In genomic region chr9:37074790-37075189, GRCh38 we compare ENCODE assay signal across 10 cellular contexts. TPM values are rescaled to one million over a fixed set of nuclear protein-coding genes. Genes with fewer than 3 reads are reported as not detected.
DNase-seq lines count a peak whose midpoint lies in the region; ATAC-seq and FAIRE-seq lines count a peak whose summit lies in the region.
"Not testable (repeated sequence)": the region's sequence is repeated elsewhere in the genome, so short reads cannot be mapped to it uniquely, and the experiment has no call there.
"Had no signal": no experiment of that assay in that cellular context is flagged by ENCODE, and none has a peak within 500 bp of the region (broad histone marks: within the 10 kb centered on the region; RNA-seq: fewer than 3 reads in every experiment).

No MANE protein-coding gene starts in this region.

- POLR2A ChIA-PET in activated naive CD8-positive, alpha-beta T cell treated with anti-CD3 and anti-CD28 coated beads, Interleukin-2, amount 10 ng/mL, durations not matched to agents 7 days and 5 days (lab: Charles Lee) = not testable (repeated sequence)

- not testable (repeated sequence) for H4K20me1 ChIP-seq in BLaER1 treated with 17β-estradiol and CSF1 and Interleukin-3, amounts not matched to agents 10 nM and 100 nM

- H3K36me3 Mint-ChIP-seq in activated naive CD8-positive, alpha-beta T cell treated with anti-CD3 and anti-CD28 coated beads, Interleukin-2, amount 10 ng/mL, durations not matched to agents 7 days and 5 days; natural killer cell treated with Interleukin-12 subunit alpha and Interleukin-12 subunit beta and Interleukin-15 and Interleukin-18, amount 100 ng/mL, for 72 hours: not testable (repeated sequence)

- not testable (repeated sequence) for H3K9me3 Mint-ChIP-seq in activated naive CD8-positive, alpha-beta T cell treated with anti-CD3 and anti-CD28 coated beads, Interleukin-2, amount 10 ng/mL, durations not matched to agents 7 days and 5 days; natural killer cell treated with Interleukin-12 subunit alpha and Interleukin-12 subunit beta and Interleukin-15 and Interleukin-18, amount 100 ng/mL, for 72 hours

- peak; percentile 91 for FAIRE-seq in GM18507 (lab: Jason Lieb, UNC)

- DNase-seq in GM18507 (ENCODE audit: extremely low spot score, insufficient read length, low read depth); activated naive CD8-positive, alpha-beta T cell treated with anti-CD3 and anti-CD28 coated beads, Interleukin-2, amount 10 ng/mL, durations not matched to agents 7 days and 5 days; natural killer cell treated with Interleukin-12 subunit alpha and Interleukin-12 subunit beta and Interleukin-15 and Interleukin-18, amount 100 ng/mL, for 72 hours (ENCODE audit: low spot score): not testable (repeated sequence)
- peak; percentile 76 for DNase-seq in NCI-H526 treated with DMSO at 0.1 percent for 48 hours (lab: John Stamatoyannopoulos, UW)

- not testable (repeated sequence) for H3K4me3 Mint-ChIP-seq in activated naive CD8-positive, alpha-beta T cell treated with anti-CD3 and anti-CD28 coated beads, Interleukin-2, amount 10 ng/mL, durations not matched to agents 7 days and 5 days
- peak overlapping the region; percentile 38 for H3K4me3 Mint-ChIP-seq in natural killer cell treated with Interleukin-12 subunit alpha and Interleukin-12 subunit beta and Interleukin-15 and Interleukin-18, amount 100 ng/mL, for 72 hours

- H3K4me1 Mint-ChIP-seq in activated naive CD8-positive, alpha-beta T cell treated with anti-CD3 and anti-CD28 coated beads, Interleukin-2, amount 10 ng/mL, durations not matched to agents 7 days and 5 days = peaks cover 13% of the 10 kb centered on the region
- peaks cover 10 to 14% of the 10 kb centered on the region in 2 donors for H3K4me1 Mint-ChIP-seq in natural killer cell treated with Interleukin-12 subunit alpha and Interleukin-12 subunit beta and Interleukin-15 and Interleukin-18, amount 100 ng/mL, for 72 hours (ENCODE audit: low read depth in 2 of 2)

- H3K27me3 ChIP-seq in BLaER1 treated with 17β-estradiol and CSF1 and Interleukin-3, amounts not matched to agents 10 nM and 100 nM = not testable (repeated sequence)

- not testable (repeated sequence) for H3K36me3 ChIP-seq in BLaER1 treated with 17β-estradiol and CSF1 and Interleukin-3, amounts not matched to agents 10 nM and 100 nM

- H3K27me3 Mint-ChIP-seq in activated naive CD8-positive, alpha-beta T cell treated with anti-CD3 and anti-CD28 coated beads, Interleukin-2, amount 10 ng/mL, durations not matched to agents 7 days and 5 days; natural killer cell treated with Interleukin-12 subunit alpha and Interleukin-12 subunit beta and Interleukin-15 and Interleukin-18, amount 100 ng/mL, for 72 hours: not testable (repeated sequence)

- H3K27ac ChIP-seq in BLaER1 treated with 17β-estradiol and CSF1 and Interleukin-3, amounts not matched to agents 10 nM and 100 nM = not testable (repeated sequence)

- peak overlapping the region in 8 of 11 experiments; percentile 13 to 60 (median 57); a peak in 13 of 22 replicates for H3K4me2 ChIP-seq in BLaER1 treated with 17β-estradiol and CSF1 and Interleukin-3, amounts not matched to agents 10 nM and 100 nM

- H3K9ac ChIP-seq in BLaER1 treated with 17β-estradiol and CSF1 and Interleukin-3, amounts not matched to agents 10 nM and 100 nM = 0 out of 22 replicates have a peak overlapping the region, but pooled peaks of 1 of the 11 experiments have one; percentile 11

- peaks cover 0 to 24% (median 17%) of the 10 kb centered on the region in 10 experiments; a peak in 13 of 20 replicates for H3K4me1 ChIP-seq in BLaER1 treated with 17β-estradiol and CSF1 and Interleukin-3, amounts not matched to agents 10 nM and 100 nM

- H3K27ac Mint-ChIP-seq in activated naive CD8-positive, alpha-beta T cell treated with anti-CD3 and anti-CD28 coated beads, Interleukin-2, amount 10 ng/mL, durations not matched to agents 7 days and 5 days = peak overlapping the region; percentile 15
- H3K27ac Mint-ChIP-seq in natural killer cell treated with Interleukin-12 subunit alpha and Interleukin-12 subunit beta and Interleukin-15 and Interleukin-18, amount 100 ng/mL, for 72 hours = peak overlapping the region; percentile 16 to 26

- H3K4me3 ChIP-seq in BLaER1 treated with 17β-estradiol and CSF1 and Interleukin-3, amounts not matched to agents 10 nM and 100 nM = not testable (repeated sequence)

- ATAC-seq in GM19452 (IDR thresholded peaks at IDR 0.05; ENCODE audit: unreplicated experiment) = peak; percentile 32
- ATAC-seq in HG02759 (IDR thresholded peaks at IDR 0.05; ENCODE audit: unreplicated experiment) = peak; percentile 33
- peak; percentile 40 for ATAC-seq in HG03378 (IDR thresholded peaks at IDR 0.05; ENCODE audit: unreplicated experiment)
- not testable (repeated sequence) for ATAC-seq in activated naive CD8-positive, alpha-beta T cell treated with anti-CD3 and anti-CD28 coated beads, Interleukin-2, amount 10 ng/mL, durations not matched to agents 7 days and 5 days (ENCODE audit: low read depth); natural killer cell treated with Interleukin-12 subunit alpha and Interleukin-12 subunit beta and Interleukin-15 and Interleukin-18, amount 100 ng/mL, for 72 hours

- peaks cover 0 to 11% (median 9%) of the 10 kb centered on the region in 11 experiments; a peak in 17 of 22 replicates for H3K9me3 ChIP-seq in BLaER1 treated with 17β-estradiol and CSF1 and Interleukin-3, amounts not matched to agents 10 nM and 100 nM (replicated peaks in 1 of 11)

RNA-seq across cellular contexts. Expression of gene PAX5, which starts 40.7 kb away (rescaled TPM):
- 1 to 10 TPM in 1 of 2 experiments, under 1 TPM in 1; 0.89 to 1.1 TPM for total RNA-seq in activated naive CD8-positive, alpha-beta T cell treated with anti-CD3 and anti-CD28 coated beads, Interleukin-2, amount 10 ng/mL, durations not matched to agents 7 days and 5 days
- total RNA-seq in natural killer cell treated with Interleukin-12 subunit alpha and Interleukin-12 subunit beta and Interleukin-15 and Interleukin-18, amount 100 ng/mL, for 72 hours = 1 to 10 TPM in 1 of 2 donors, under 1 TPM in 1; 0.29 to 2.1 TPM
- total RNA-seq: HT1080, SJSA1 had no signal

RNA-seq across cellular contexts. Expression of gene ZCCHC7, which starts 45.6 kb away (rescaled TPM):
- total RNA-seq in activated naive CD8-positive, alpha-beta T cell treated with anti-CD3 and anti-CD28 coated beads, Interleukin-2, amount 10 ng/mL, durations not matched to agents 7 days and 5 days = 10 to 100 TPM; 32.8 to 33.5 TPM
- 10 to 100 TPM; 20.7 to 25.7 TPM for total RNA-seq in natural killer cell treated with Interleukin-12 subunit alpha and Interleukin-12 subunit beta and Interleukin-15 and Interleukin-18, amount 100 ng/mL, for 72 hours
